In genomic region chr2:169137924-169138323, GRCh38 we compare ENCODE assay signal across 30 cellular contexts.
"Had no signal": no experiment of that assay in that cellular context is flagged by ENCODE, and none has a peak within 500 bp of the region (broad histone marks: within the 10 kb centered on the region; RNA-seq: fewer than 3 reads in every experiment).

No MANE protein-coding gene starts in this region.

- DNase-seq: activated CD4-positive, alpha-beta memory T cell treated with anti-CD3 and anti-CD28 coated beads, Interleukin-2, amount 10 ng/mL, durations not matched to agents 7 days and 5 days; activated CD4-positive, alpha-beta T cell treated with anti-CD3 and anti-CD28 coated beads for 1 hour; activated CD4-positive, alpha-beta T cell treated with anti-CD3 and anti-CD28 coated beads for 48 hours; activated CD4-positive, CD25-positive, alpha-beta regulatory T cell; activated CD8-positive, alpha-beta memory T cell treated with anti-CD3 and anti-CD28 coated beads for 24 hours; activated CD8-positive, alpha-beta memory T cell treated with anti-CD3 and anti-CD28 coated beads, Interleukin-2, amount 10 ng/mL, durations not matched to agents 7 days and 5 days; activated CD8-positive, alpha-beta memory T cell treated with anti-CD3 and anti-CD28 coated beads, Interleukin-2, amount 50 U/mL, for 48 hours; activated effector memory CD4-positive, alpha-beta T cell treated with Interleukin-2 at 50 U/mL for 16 hours; activated naive CD4-positive, alpha-beta T cell treated with anti-CD3 and anti-CD28 coated beads, Interleukin-2, amount 10 ng/mL, durations not matched to agents 7 days and 5 days; activated naive CD8-positive, alpha-beta T cell treated with anti-CD3 and anti-CD28 coated beads, Interleukin-2, amount 50 U/mL, for 24 hours; activated T-cell treated with anti-CD3 and anti-CD28 coated beads, Interleukin-2, amount 50 U/mL, for 48 hours; anterior cingulate cortex; caudate nucleus; cerebellar nuclear complex; NCI-H1048; NCI-H1436 treated with DMSO at 0.1 percent for 48 hours; NCI-H1694 treated with DMSO at 0.1 percent for 48 hours; NCI-H2029; NCI-H2107; NCI-H226; NCI-H510A; NCI-H526; NCI-H82; NK-92 treated with Interleukin-12 subunit alpha and Interleukin-12 subunit beta, amount 100 ng/mL, for 24 hours; Right ventricle myocardium superior; SW 1271; T-helper 1 cell; T-helper 2 cell; T-helper 9 cell; WERI-Rb-1 had no signal

- H3K27ac ChIP-seq: WERI-Rb-1 had no signal

- H3K36me3 ChIP-seq: WERI-Rb-1 had no signal
